In the genomic region with DNA sequence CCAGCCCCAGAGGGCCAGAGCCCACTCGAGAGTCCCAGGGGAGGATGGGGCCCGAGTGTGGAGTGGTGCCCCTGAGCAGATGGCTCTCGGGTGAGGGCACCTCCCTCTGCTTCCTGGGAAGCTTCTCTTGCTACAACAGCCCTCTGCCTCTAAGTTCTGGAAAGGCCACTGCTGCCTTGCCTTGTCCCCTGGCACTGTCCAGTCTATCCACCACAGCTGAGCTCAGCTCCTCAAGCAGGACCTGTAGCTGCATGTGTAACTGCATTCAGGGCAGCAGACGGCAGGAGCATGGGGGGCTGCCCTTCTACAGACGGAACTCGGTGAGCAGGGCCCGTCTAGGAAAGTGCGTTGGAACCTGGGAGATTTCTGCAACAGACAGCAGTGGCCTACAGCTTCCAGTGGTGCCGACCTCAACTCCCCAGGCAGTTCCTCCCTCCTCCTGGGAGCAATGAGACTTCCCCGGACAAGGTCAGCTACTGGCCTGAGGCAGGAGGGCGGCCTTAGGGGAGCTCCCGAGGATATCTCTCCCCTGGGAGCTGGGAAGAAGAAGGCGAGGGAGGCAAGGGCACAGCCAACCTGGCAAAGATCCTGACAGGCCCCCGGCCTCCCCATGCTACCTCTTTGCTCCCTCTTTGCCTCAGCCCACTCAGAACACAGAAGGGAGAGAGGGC, we compare ENCODE assay signal across 13 cellular contexts.
DNase-seq lines count a peak whose midpoint lies in the region; ATAC-seq and TF ChIP-seq lines count a peak whose summit lies in the region.
"Had no signal": no experiment of that assay in that cellular context is flagged by ENCODE, and none has a peak within 500 bp of the region (broad histone marks: within the 10 kb centered on the region; RNA-seq: fewer than 3 reads in every experiment).

No MANE protein-coding gene starts in this region.

- DNase-seq in natural killer cell (no peak), NCI-H2081 treated with DMSO at 0.1 percent for 48 hours (lab: John Stamatoyannopoulos, UW) (no peak), Calu3 (no peak), midbrain (lab: John Stamatoyannopoulos, UW) (no peak)
- DNase-seq: effector CD8-positive, alpha-beta T cell; left lung; NCI-H1930 had no signal

- no peak for ATAC-seq in natural killer cell
- ATAC-seq in HG03521 (IDR thresholded peaks at IDR 0.05; ENCODE audit: unreplicated experiment), result no peak
- ATAC-seq: left lung had no signal

- no peaks in the 10 kb centered on the region for H3K27me3 ChIP-seq in BLaER1 treated with 17β-estradiol and CSF1 and Interleukin-3, amounts not matched to agents 10 nM and 100 nM
- H3K27me3 ChIP-seq: left lung had no signal

- peaks cover 3% of the 10 kb centered on the region for H3K27me3 Mint-ChIP-seq in brain
- H3K27me3 Mint-ChIP-seq in natural killer cell (ENCODE audit: low read depth in 2 of 2), result no peaks in the 10 kb centered on the region
- H3K27me3 Mint-ChIP-seq in Calu3 (ENCODE audit: unreplicated experiment), result no peaks in the 10 kb centered on the region
- H3K27me3 Mint-ChIP-seq: IgD-negative memory B cell had no signal

- peaks cover 35 to 48% (median 45%) of the 10 kb centered on the region in 10 experiments for H3K4me1 ChIP-seq in BLaER1 treated with 17β-estradiol and CSF1 and Interleukin-3, amounts not matched to agents 10 nM and 100 nM
- H3K4me1 ChIP-seq in HEK293 (ENCODE audit: control insufficient read depth, insufficient read depth, low read length), result peaks cover 5% of the 10 kb centered on the region; the same call in 1 of the 2 replicates

- H3K4me3 Mint-ChIP-seq in brain (no peak overlapping the region), natural killer cell (no peak overlapping the region), Calu3 (ENCODE audit: low read depth, unreplicated experiment) (no peak overlapping the region)

- H3K4me3 ChIP-seq in BLaER1 treated with 17β-estradiol and CSF1 and Interleukin-3, amounts not matched to agents 10 nM and 100 nM, result no peak overlapping the region
- no peak overlapping the region for H3K4me3 ChIP-seq in HEK293 (ENCODE audit: low read depth, low read length)
- H3K4me3 ChIP-seq: left lung had no signal

- TF ChIP-seq CTCF in HEK293 (tag by site-specific recombination; IDR thresholded peaks at IDR 0.05) (no peak), brain (conservative IDR thresholded peaks at IDR 0.05) (peak in 1 of 2 experiments; percentile 12), natural killer cell (IDR thresholded peaks at IDR 0.05) (no peak), Calu3 (IDR thresholded peaks at IDR 0.05; ENCODE audit: unreplicated experiment) (no peak)

- H3K4me1 Mint-ChIP-seq in brain, result peaks cover 20% of the 10 kb centered on the region
- H3K4me1 Mint-ChIP-seq in natural killer cell, result peaks cover 14 to 20% of the 10 kb centered on the region in 2 donors
- H3K4me1 Mint-ChIP-seq in Calu3 (ENCODE audit: low read depth, unreplicated experiment), result no peaks in the 10 kb centered on the region

- H3K4me2 ChIP-seq in BLaER1 treated with 17β-estradiol and CSF1 and Interleukin-3, amounts not matched to agents 10 nM and 100 nM, result peak overlapping the region; percentile 81 to 97 (median 92)

- peak overlapping the region in 4 of 11 experiments; percentile 10 to 68 (median 42); a peak in 6 of 22 replicates for H3K27ac ChIP-seq in BLaER1 treated with 17β-estradiol and CSF1 and Interleukin-3, amounts not matched to agents 10 nM and 100 nM
- no peak overlapping the region for H3K27ac ChIP-seq in HEK293 (ENCODE audit: extremely low read depth, low read depth, low read length)
- H3K27ac ChIP-seq: left lung, parathyroid adenoma had no signal

- H3K36me3 Mint-ChIP-seq in brain (peaks cover 60% of the 10 kb centered on the region), natural killer cell (peaks cover 5% of the 10 kb centered on the region), Calu3 (ENCODE audit: insufficient read depth, unreplicated experiment) (peaks cover 34% of the 10 kb centered on the region)
- H3K36me3 Mint-ChIP-seq: IgD-negative memory B cell had no signal

- POLR2A ChIA-PET in HEK293 (lab: Yijun Ruan, JAX), result no interaction called here

- peaks cover 0 to 41% (median 24%) of the 10 kb centered on the region in 11 experiments; a peak in 13 of 22 replicates for H4K20me1 ChIP-seq in BLaER1 treated with 17β-estradiol and CSF1 and Interleukin-3, amounts not matched to agents 10 nM and 100 nM

- CTCF ChIA-PET in HEK293 (lab: Yijun Ruan, JAX) (interaction anchor here (0.6 to 1.2 kb wide), 2 partner anchors 9 to 48 kb away, joined by 4 to 5 read pairs; no protein-coding TSS in a partner anchor), Calu3 (lab: Charles Lee) (no interaction called here)

- H3K9me3 ChIP-seq in BLaER1 treated with 17β-estradiol and CSF1 and Interleukin-3, amounts not matched to agents 10 nM and 100 nM (replicated peaks in 1 of 11), result no peaks in the 10 kb centered on the region
- no peaks in the 10 kb centered on the region for H3K9me3 ChIP-seq in HEK293 (ENCODE audit: control insufficient read depth, insufficient read depth, low read depth, low read length)
- H3K9me3 ChIP-seq: left lung had no signal

- peaks cover 13 to 57% (median 32%) of the 10 kb centered on the region in 11 experiments for H3K36me3 ChIP-seq in BLaER1 treated with 17β-estradiol and CSF1 and Interleukin-3, amounts not matched to agents 10 nM and 100 nM
- H3K36me3 ChIP-seq in HEK293 (ENCODE audit: control insufficient read depth in 2 of 2, insufficient read depth in 1 of 2, low read length in 2 of 2), result peaks cover 5 to 74% of the 10 kb centered on the region in 2 experiments; a peak in 2 of 3 replicates

- H3K27ac Mint-ChIP-seq in brain (peak overlapping the region; percentile 44 to 92 (median 77)), natural killer cell (peak overlapping the region; percentile 91 to 93), Calu3 (ENCODE audit: unreplicated experiment) (no peak overlapping the region)

- intact Hi-C loops in natural killer cell (cut with micrococcal nuclease), result no loop called here
- intact Hi-C loops in Calu3 (cut with micrococcal nuclease; ENCODE audit: unreplicated experiment), result no loop called here

- H3K9ac ChIP-seq in BLaER1 treated with 17β-estradiol and CSF1 and Interleukin-3, amounts not matched to agents 10 nM and 100 nM, result peak overlapping the region in 5 of 11 experiments; percentile 3 to 49 (median 20); a peak in 4 of 22 replicates
- H3K9ac ChIP-seq: parathyroid adenoma had no signal

- H3K9me3 Mint-ChIP-seq in brain, result no peaks in the 10 kb centered on the region
- no peaks in the 10 kb centered on the region for H3K9me3 Mint-ChIP-seq in natural killer cell
- H3K9me3 Mint-ChIP-seq in Calu3 (ENCODE audit: low read depth, unreplicated experiment), result no peaks in the 10 kb centered on the region
- H3K9me3 Mint-ChIP-seq: IgD-negative memory B cell had no signal

- no TSS peak for BruUV-seq in Calu3 (replicated peaks; lab: Mats Ljungman, UMichigan)

TF ChIP-seq in HEK293, 187 proteins besides CTCF, POLR2A, EP300 and RAD21:
- TF ChIP-seq ZNF335 (tag by site-specific recombination; conservative IDR thresholded peaks at IDR 0.05) (no peak), ZFHX2 (tag by site-specific recombination; conservative IDR thresholded peaks at IDR 0.05) (0 out of 2 replicates have a peak, but pooled peaks have one; percentile 0), ZNF341 (tag by site-specific recombination; IDR thresholded peaks at IDR 0.05; ENCODE audit: low read depth) (peak; percentile 56)
TF ChIP-seq in HEK293: peak in this region for 2.
